1 cellular context compared by ENCODE assay signal in the genomic region with DNA sequence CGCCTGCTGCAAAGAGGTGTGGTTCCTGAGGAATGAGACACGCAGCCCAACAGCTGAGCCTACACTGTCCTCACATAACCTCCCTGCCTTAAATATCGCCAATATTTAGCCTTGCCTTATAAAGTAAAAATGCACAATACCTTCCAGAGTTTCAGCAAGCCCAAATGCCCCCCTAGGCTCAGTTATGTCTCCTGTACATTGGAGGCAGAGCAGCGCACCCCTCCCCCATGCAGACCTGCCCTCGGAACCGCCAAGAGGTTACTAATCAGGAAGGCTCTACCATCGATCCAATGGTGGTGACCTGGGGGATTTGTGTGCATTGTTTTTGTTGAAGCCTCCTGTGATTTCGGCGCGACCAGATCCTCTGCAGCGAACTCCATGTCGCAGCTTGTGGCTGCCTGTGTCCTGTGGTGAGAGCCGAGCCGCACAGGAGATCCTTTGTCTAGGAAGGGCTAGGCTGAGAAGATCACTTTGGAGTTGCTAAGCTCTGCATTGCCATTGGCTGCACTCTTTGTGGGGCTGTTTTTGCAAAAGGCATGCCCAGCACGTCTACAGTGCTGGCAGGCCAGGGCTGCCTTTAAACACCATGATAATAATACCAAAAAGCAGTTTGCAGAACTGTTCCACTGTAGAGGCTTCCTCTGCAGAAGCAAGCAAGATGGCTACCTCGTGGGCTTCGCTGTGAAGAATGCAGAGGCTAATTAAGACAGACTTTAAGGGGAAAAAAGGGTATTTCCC.
A peak's percentile ranks its signal among the peaks of the same experiment; 100 is the strongest.
TF ChIP-seq lines count a peak whose summit lies in the region.

No MANE protein-coding gene starts in this region.

TF ChIP-seq in K562, 482 proteins besides CTCF, POLR2A, EP300 and RAD21 (continued from another document and continues in another):
- TF ChIP-seq, protein P1, sequence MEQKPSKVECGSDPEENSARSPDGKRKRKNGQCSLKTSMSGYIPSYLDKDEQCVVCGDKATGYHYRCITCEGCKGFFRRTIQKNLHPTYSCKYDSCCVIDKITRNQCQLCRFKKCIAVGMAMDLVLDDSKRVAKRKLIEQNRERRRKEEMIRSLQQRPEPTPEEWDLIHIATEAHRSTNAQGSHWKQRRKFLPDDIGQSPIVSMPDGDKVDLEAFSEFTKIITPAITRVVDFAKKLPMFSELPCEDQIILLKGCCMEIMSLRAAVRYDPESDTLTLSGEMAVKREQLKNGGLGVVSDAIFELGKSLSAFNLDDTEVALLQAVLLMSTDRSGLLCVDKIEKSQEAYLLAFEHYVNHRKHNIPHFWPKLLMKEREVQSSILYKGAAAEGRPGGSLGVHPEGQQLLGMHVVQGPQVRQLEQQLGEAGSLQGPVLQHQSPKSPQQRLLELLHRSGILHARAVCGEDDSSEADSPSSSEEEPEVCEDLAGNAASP (IDR thresholded peaks at IDR 0.05) = peak; percentile 63
- TF ChIP-seq GABPB1 (CRISPR knock-in tag; IDR thresholded peaks at IDR 0.05) (0 out of 2 replicates have a peak, but pooled peaks have one; percentile 54), SAFB2 (IDR thresholded peaks at IDR 0.05; ENCODE audit: borderline replicate concordance, low read depth, low read length, severe bottlenecking) (no peak), ESRRA (IDR thresholded peaks at IDR 0.05; ENCODE audit: borderline replicate concordance, low read depth) (peak; percentile 24; the same call in 1 of the 2 replicates), DPF2 (IDR thresholded peaks at IDR 0.05) (0 out of 2 replicates have a peak, but pooled peaks have one; percentile 26), MYC (IDR thresholded peaks at IDR 0.05; ENCODE audit: low read depth, low read length) (peak; percentile 43; the same call in 1 of the 2 replicates), MYC (CRISPR knock-in tag; IDR thresholded peaks at IDR 0.05; ENCODE audit: borderline replicate concordance, low read depth) (no peak), ELF2 (CRISPR knock-in tag; IDR thresholded peaks at IDR 0.05) (no peak; the same call in 1 of the 2 replicates), FUS (optimal IDR thresholded peaks at IDR 0.05; ENCODE audit: low read depth, low read length) (no peak), NR4A1 (CRISPR knock-in tag; IDR thresholded peaks at IDR 0.05) (no peak), NR4A1 (tag; IDR thresholded peaks at IDR 0.05) (0 out of 2 replicates have a peak, but pooled peaks have one; percentile 66), HCFC1 (IDR thresholded peaks at IDR 0.05; ENCODE audit: low read depth, low read length) (peak; percentile 39; the same call in 1 of the 2 replicates), BCOR (IDR thresholded peaks at IDR 0.05) (peak; percentile 39; the same call in 1 of the 2 replicates), FOXA1 (IDR thresholded peaks at IDR 0.05; ENCODE audit: borderline replicate concordance) (no peak), PHF20 (IDR thresholded peaks at IDR 0.05; ENCODE audit: partially characterized antibody) (no peak), CTBP1 (IDR thresholded peaks at IDR 0.05; ENCODE audit: borderline replicate concordance) (peak; percentile 10; the same call in 1 of the 2 replicates), CBX3 (IDR thresholded peaks at IDR 0.05; ENCODE audit: borderline replicate concordance in 1 of 2, low read length in 2 of 2) (0 out of 3 replicates have a peak, but pooled peaks of 1 of the 2 experiments have one; percentile 10), JUND (IDR thresholded peaks at IDR 0.05; ENCODE audit: borderline replicate concordance, low read depth, low read length) (0 out of 2 replicates have a peak, but pooled peaks have one; percentile 9), JUND (tag; IDR thresholded peaks at IDR 0.05; ENCODE audit: borderline replicate concordance, low read depth, low read length) (no peak; the same call in 2 of the 3 replicates), ZNF766 (CRISPR knock-in tag; conservative IDR thresholded peaks at IDR 0.05) (0 out of 2 replicates have a peak, but pooled peaks have one; percentile 70), MTA1 (IDR thresholded peaks at IDR 0.05; ENCODE audit: borderline replicate concordance) (0 out of 2 replicates have a peak, but pooled peaks have one; percentile 8), NFRKB (IDR thresholded peaks at IDR 0.05; ENCODE audit: low read depth) (peak; percentile 55; the same call in 1 of the 2 replicates), NR2C2 (CRISPR knock-in tag; IDR thresholded peaks at IDR 0.05) (no peak), NR2C2 (tag; IDR thresholded peaks at IDR 0.05) (peak; percentile 24), ZNF140 (CRISPR knock-in tag; IDR thresholded peaks at IDR 0.05) (no peak), MEF2A (IDR thresholded peaks at IDR 0.05; ENCODE audit: control insufficient read depth, low read depth, low read length) (no peak), ZNF444 (CRISPR knock-in tag; IDR thresholded peaks at IDR 0.05) (0 out of 2 replicates have a peak, but pooled peaks have one; percentile 26)
- TF ChIP-seq, protein P2, sequence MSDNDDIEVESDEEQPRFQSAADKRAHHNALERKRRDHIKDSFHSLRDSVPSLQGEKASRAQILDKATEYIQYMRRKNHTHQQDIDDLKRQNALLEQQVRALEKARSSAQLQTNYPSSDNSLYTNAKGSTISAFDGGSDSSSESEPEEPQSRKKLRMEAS (CRISPR knock-in tag; IDR thresholded peaks at IDR 0.05) = 0 out of 2 replicates have a peak, but pooled peaks have one; percentile 50
- TF ChIP-seq, protein P3, sequence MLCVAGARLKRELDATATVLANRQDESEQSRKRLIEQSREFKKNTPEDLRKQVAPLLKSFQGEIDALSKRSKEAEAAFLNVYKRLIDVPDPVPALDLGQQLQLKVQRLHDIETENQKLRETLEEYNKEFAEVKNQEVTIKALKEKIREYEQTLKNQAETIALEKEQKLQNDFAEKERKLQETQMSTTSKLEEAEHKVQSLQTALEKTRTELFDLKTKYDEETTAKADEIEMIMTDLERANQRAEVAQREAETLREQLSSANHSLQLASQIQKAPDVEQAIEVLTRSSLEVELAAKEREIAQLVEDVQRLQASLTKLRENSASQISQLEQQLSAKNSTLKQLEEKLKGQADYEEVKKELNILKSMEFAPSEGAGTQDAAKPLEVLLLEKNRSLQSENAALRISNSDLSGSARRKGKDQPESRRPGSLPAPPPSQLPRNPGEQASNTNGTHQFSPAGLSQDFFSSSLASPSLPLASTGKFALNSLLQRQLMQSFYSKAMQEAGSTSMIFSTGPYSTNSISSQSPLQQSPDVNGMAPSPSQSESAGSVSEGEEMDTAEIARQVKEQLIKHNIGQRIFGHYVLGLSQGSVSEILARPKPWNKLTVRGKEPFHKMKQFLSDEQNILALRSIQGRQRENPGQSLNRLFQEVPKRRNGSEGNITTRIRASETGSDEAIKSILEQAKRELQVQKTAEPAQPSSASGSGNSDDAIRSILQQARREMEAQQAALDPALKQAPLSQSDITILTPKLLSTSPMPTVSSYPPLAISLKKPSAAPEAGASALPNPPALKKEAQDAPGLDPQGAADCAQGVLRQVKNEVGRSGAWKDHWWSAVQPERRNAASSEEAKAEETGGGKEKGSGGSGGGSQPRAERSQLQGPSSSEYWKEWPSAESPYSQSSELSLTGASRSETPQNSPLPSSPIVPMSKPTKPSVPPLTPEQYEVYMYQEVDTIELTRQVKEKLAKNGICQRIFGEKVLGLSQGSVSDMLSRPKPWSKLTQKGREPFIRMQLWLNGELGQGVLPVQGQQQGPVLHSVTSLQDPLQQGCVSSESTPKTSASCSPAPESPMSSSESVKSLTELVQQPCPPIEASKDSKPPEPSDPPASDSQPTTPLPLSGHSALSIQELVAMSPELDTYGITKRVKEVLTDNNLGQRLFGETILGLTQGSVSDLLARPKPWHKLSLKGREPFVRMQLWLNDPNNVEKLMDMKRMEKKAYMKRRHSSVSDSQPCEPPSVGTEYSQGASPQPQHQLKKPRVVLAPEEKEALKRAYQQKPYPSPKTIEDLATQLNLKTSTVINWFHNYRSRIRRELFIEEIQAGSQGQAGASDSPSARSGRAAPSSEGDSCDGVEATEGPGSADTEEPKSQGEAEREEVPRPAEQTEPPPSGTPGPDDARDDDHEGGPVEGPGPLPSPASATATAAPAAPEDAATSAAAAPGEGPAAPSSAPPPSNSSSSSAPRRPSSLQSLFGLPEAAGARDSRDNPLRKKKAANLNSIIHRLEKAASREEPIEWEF (CRISPR knock-in tag; IDR thresholded peaks at IDR 0.05) = peak; percentile 89
- TF ChIP-seq, protein P4, sequence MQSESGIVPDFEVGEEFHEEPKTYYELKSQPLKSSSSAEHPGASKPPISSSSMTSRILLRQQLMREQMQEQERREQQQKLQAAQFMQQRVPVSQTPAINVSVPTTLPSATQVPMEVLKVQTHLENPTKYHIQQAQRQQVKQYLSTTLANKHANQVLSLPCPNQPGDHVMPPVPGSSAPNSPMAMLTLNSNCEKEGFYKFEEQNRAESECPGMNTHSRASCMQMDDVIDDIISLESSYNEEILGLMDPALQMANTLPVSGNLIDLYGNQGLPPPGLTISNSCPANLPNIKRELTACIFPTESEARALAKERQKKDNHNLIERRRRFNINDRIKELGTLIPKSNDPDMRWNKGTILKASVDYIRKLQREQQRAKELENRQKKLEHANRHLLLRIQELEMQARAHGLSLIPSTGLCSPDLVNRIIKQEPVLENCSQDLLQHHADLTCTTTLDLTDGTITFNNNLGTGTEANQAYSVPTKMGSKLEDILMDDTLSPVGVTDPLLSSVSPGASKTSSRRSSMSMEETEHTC (IDR thresholded peaks at IDR 0.05) = no peak
- TF ChIP-seq, protein P5, sequence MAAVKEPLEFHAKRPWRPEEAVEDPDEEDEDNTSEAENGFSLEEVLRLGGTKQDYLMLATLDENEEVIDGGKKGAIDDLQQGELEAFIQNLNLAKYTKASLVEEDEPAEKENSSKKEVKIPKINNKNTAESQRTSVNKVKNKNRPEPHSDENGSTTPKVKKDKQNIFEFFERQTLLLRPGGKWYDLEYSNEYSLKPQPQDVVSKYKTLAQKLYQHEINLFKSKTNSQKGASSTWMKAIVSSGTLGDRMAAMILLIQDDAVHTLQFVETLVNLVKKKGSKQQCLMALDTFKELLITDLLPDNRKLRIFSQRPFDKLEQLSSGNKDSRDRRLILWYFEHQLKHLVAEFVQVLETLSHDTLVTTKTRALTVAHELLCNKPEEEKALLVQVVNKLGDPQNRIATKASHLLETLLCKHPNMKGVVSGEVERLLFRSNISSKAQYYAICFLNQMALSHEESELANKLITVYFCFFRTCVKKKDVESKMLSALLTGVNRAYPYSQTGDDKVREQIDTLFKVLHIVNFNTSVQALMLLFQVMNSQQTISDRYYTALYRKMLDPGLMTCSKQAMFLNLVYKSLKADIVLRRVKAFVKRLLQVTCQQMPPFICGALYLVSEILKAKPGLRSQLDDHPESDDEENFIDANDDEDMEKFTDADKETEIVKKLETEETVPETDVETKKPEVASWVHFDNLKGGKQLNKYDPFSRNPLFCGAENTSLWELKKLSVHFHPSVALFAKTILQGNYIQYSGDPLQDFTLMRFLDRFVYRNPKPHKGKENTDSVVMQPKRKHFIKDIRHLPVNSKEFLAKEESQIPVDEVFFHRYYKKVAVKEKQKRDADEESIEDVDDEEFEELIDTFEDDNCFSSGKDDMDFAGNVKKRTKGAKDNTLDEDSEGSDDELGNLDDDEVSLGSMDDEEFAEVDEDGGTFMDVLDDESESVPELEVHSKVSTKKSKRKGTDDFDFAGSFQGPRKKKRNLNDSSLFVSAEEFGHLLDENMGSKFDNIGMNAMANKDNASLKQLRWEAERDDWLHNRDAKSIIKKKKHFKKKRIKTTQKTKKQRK (IDR thresholded peaks at IDR 0.05; ENCODE audit: borderline replicate concordance, low read depth, low read length) = no peak
- TF ChIP-seq, protein P6, sequence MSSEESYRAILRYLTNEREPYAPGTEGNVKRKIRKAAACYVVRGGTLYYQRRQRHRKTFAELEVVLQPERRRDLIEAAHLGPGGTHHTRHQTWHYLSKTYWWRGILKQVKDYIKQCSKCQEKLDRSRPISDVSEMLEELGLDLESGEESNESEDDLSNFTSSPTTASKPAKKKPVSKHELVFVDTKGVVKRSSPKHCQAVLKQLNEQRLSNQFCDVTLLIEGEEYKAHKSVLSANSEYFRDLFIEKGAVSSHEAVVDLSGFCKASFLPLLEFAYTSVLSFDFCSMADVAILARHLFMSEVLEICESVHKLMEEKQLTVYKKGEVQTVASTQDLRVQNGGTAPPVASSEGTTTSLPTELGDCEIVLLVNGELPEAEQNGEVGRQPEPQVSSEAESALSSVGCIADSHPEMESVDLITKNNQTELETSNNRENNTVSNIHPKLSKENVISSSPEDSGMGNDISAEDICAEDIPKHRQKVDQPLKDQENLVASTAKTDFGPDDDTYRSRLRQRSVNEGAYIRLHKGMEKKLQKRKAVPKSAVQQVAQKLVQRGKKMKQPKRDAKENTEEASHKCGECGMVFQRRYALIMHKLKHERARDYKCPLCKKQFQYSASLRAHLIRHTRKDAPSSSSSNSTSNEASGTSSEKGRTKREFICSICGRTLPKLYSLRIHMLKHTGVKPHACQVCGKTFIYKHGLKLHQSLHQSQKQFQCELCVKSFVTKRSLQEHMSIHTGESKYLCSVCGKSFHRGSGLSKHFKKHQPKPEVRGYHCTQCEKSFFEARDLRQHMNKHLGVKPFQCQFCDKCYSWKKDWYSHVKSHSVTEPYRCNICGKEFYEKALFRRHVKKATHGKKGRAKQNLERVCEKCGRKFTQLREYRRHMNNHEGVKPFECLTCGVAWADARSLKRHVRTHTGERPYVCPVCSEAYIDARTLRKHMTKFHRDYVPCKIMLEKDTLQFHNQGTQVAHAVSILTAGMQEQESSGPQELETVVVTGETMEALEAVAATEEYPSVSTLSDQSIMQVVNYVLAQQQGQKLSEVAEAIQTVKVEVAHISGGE (CRISPR knock-in tag; IDR thresholded peaks at IDR 0.05) = peak in 2 of 3 experiments; percentile 17 to 64; a peak in 2 of 6 replicates
- TF ChIP-seq, protein P7, sequence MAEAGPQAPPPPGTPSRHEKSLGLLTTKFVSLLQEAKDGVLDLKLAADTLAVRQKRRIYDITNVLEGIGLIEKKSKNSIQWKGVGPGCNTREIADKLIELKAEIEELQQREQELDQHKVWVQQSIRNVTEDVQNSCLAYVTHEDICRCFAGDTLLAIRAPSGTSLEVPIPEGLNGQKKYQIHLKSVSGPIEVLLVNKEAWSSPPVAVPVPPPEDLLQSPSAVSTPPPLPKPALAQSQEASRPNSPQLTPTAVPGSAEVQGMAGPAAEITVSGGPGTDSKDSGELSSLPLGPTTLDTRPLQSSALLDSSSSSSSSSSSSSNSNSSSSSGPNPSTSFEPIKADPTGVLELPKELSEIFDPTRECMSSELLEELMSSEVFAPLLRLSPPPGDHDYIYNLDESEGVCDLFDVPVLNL (CRISPR knock-in tag; IDR thresholded peaks at IDR 0.05; ENCODE audit: low read depth) = 0 out of 2 replicates have a peak, but pooled peaks have one; percentile 23
